19 cellular contexts compared by ENCODE assay signal in genomic region chr12:93913845-93914244, GRCh38.
DNase-seq lines count a peak whose midpoint lies in the region; ATAC-seq and TF ChIP-seq lines count a peak whose summit lies in the region.
"Had no signal": no experiment of that assay in that cellular context is flagged by ENCODE, and none has a peak within 500 bp of the region (broad histone marks: within the 10 kb centered on the region; RNA-seq: fewer than 3 reads in every experiment).

No MANE protein-coding gene starts in this region.

- ATAC-seq in GM18867 (IDR thresholded peaks at IDR 0.05; ENCODE audit: unreplicated experiment) (no peak), upper lobe of left lung (ENCODE audit: low FRiP score in 2 of 2) (no peak)
- ATAC-seq: HCT116 had no signal

- TF ChIP-seq POLR2A in upper lobe of left lung (IDR thresholded peaks at IDR 0.05), result no peak

- no peaks in the 10 kb centered on the region for H3K4me1 ChIP-seq in upper lobe of left lung

- H3K36me3 ChIP-seq in upper lobe of left lung, result no peaks in the 10 kb centered on the region

- no peak for TF ChIP-seq EP300 in upper lobe of left lung (IDR thresholded peaks at IDR 0.05)

- TF ChIP-seq CTCF in AG09309 (IDR thresholded peaks at IDR 0.05; ENCODE audit: control insufficient read depth, insufficient read depth, low read depth, low read length, missing control alignments), result no peak
- TF ChIP-seq CTCF in astrocyte of the spinal cord (IDR thresholded peaks at IDR 0.05; ENCODE audit: low read depth, low read length), result no peak
- TF ChIP-seq CTCF in upper lobe of left lung (IDR thresholded peaks at IDR 0.05), result no peak

- H3K9me3 ChIP-seq in upper lobe of left lung, result no peaks in the 10 kb centered on the region

- peak; percentile 79 for DNase-seq in AG09309 (ENCODE audit: low read depth)
- peak; percentile 43 for DNase-seq in HT1080 (ENCODE audit: low read depth)
- peak; percentile 75 for DNase-seq in astrocyte of the spinal cord (ENCODE audit: low read depth, low spot score)
- peak; percentile 47 for DNase-seq in foreskin melanocyte
- DNase-seq in SIG-M5 treated with dmso at 0.1 percent for 504 hours (lab: John Stamatoyannopoulos, UW; ENCODE audit: unreplicated experiment), result no peak
- no peak for DNase-seq in upper lobe of left lung
- no peak for DNase-seq in SW 1271 (lab: John Stamatoyannopoulos, UW)
- DNase-seq: activated CD4-positive, alpha-beta T cell treated with anti-CD3 and anti-CD28 coated beads, Interleukin-2, amount 50 U/mL, for 1 hour; activated naive CD4-positive, alpha-beta T cell treated with anti-CD3 and anti-CD28 coated beads, Interleukin-2, amount 10 ng/mL, durations not matched to agents 7 days and 5 days; activated T-cell treated with anti-CD3 and anti-CD28 coated beads for 4 hours; central memory CD4-positive, alpha-beta T cell; COR-L47; NCI-H1048; NCI-H2081; NCI-H774; PC-9; stimulated activated naive CD4-positive, alpha-beta T cell treated with Interleukin-2 at 50 U/mL for 16 hours had no signal

- in situ Hi-C loops in astrocyte of the spinal cord (cut with HindIII; ENCODE audit: low sequenced_read_pairs), result no loop called here

- H3K27ac ChIP-seq in upper lobe of left lung, result no peak overlapping the region
- H3K27ac ChIP-seq: PC-9 had no signal

- H3K4me3 ChIP-seq in AG09309 (ENCODE audit: control insufficient read depth, low read depth, low read length) (no peak overlapping the region), astrocyte of the spinal cord (ENCODE audit: low read depth, low read length) (no peak overlapping the region), upper lobe of left lung (no peak overlapping the region)
- H3K4me3 ChIP-seq: PC-9 had no signal

- no peaks in the 10 kb centered on the region for H3K27me3 ChIP-seq in upper lobe of left lung

Comparison
In these comparisons a context has a peak if more than half of its experiments do, and no peak if none do; other contexts are left out.
1. DNase-seq: peak in AG09309 (single experiment), HT1080 (single experiment), astrocyte of the spinal cord (single experiment) and foreskin melanocyte (single experiment); none in SIG-M5 treated with dmso at 0.1 percent for 504 hours (single experiment), upper lobe of left lung (0 of 2) and SW 1271 (0 of 2).